8 cellular contexts compared by ENCODE assay signal in the genomic region with DNA sequence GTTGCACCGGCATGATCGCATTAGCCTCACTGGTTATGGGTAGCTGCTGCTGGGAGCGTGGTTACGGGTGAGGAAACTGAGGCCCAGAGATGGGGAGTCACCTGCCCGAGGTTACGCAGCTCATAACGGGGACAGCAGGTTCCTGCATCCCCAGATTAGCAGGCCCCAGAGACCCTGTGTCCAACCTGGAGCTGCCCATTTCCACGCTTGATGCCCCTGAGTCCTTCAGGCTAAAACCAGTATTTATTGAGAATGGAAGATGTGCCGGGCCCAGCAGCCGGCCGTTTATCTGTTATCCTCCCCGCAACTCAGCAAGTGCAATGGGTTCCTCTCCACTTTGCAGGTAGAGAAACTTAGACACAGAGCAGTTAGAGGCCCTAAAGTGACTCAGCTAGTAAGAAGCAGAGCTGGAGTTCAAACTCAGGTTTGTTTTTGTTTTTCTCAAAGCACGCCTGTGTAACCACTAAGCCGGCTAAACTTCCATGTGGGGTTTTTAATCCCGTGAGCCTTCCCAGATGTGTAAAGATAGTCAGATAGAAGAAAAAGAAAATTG. TPM values are rescaled to one million over a fixed set of nuclear protein-coding genes. Genes with fewer than 3 reads are reported as not detected.
DNase-seq lines count a peak whose midpoint lies in the region; ATAC-seq lines count a peak whose summit lies in the region.

No MANE protein-coding gene starts in this region.

- peak; percentile 54 for DNase-seq in DMS53 (lab: John Stamatoyannopoulos, UW)
- no peak for DNase-seq in DMS53 treated with DMSO at 0.1 percent for 48 hours (lab: John Stamatoyannopoulos, UW; ENCODE audit: unreplicated experiment)
- DNase-seq in Kasumi-1 (lab: John Stamatoyannopoulos, UW) = peak; percentile 5 to 32
- DNase-seq in adipocyte (ENCODE audit: low read depth) = peak; percentile 73
- DNase-seq in DMS153 (lab: John Stamatoyannopoulos, UW) = no peak

- H3K9me3 ChIP-seq in adipocyte (ENCODE audit: control insufficient read depth, low read length) = no peaks in the 10 kb centered on the region
- no peaks in the 10 kb centered on the region for H3K9me3 ChIP-seq in skeletal muscle satellite cell (replicated peaks; ENCODE audit: low read length)

- H3K4me1 ChIP-seq in adipocyte (ENCODE audit: control insufficient read depth, insufficient read depth, low read length) (peaks cover 32% of the 10 kb centered on the region), skeletal muscle satellite cell (ENCODE audit: control insufficient read depth, insufficient read depth, low read length) (peaks cover 16% of the 10 kb centered on the region)

- H3K36me3 ChIP-seq in adipocyte (ENCODE audit: control insufficient read depth, insufficient read depth, low read length, severe bottlenecking) (no peaks in the 10 kb centered on the region), skeletal muscle satellite cell (ENCODE audit: insufficient read depth, low read length) (no peaks in the 10 kb centered on the region)

- peak overlapping the region; percentile 100 for H3K9ac ChIP-seq in adipocyte (ENCODE audit: low read length)
- peak overlapping the region; percentile 99 for H3K9ac ChIP-seq in skeletal muscle satellite cell (ENCODE audit: low read depth, low read length)

- H3K27me3 ChIP-seq in adipocyte (replicated peaks; ENCODE audit: control insufficient read depth, insufficient read depth, low read length) (no peaks in the 10 kb centered on the region), skeletal muscle satellite cell (ENCODE audit: control insufficient read depth, insufficient read depth, low read length) (peaks cover 21% of the 10 kb centered on the region)

- H3K4me2 ChIP-seq in skeletal muscle satellite cell (ENCODE audit: low read length) = peak overlapping the region; percentile 90

- H3K4me3 ChIP-seq in adipocyte (ENCODE audit: low read length) (peak overlapping the region; percentile 96), iPS-11a (ENCODE audit: low read depth, low read length) (peak overlapping the region; percentile 98), skeletal muscle satellite cell (ENCODE audit: low read length) (peak overlapping the region; percentile 87)

- ATAC-seq in GM21619 (IDR thresholded peaks at IDR 0.05; ENCODE audit: unreplicated experiment) = peak; percentile 11

RNA-seq across cellular contexts. Expression of gene PFDN4, which starts 0.7 kb away (rescaled TPM):
- total RNA-seq in skeletal muscle satellite cell (2012; rRNA removed) = 84.7 and 135 TPM in 2 replicates

RNA-seq across cellular contexts. Expression of gene CYP24A1, which starts 34.8 kb away (rescaled TPM):
- total RNA-seq in skeletal muscle satellite cell (2012; rRNA removed) = not detected in 2 replicates

Comparison
In these comparisons a context has a peak if more than half of its experiments do, and no peak if none do; other contexts are left out.
1. DNase-seq: peak in DMS53 (single experiment), Kasumi-1 (2 of 2) and adipocyte (single experiment); none in DMS53 treated with DMSO at 0.1 percent for 48 hours (single experiment) and DMS153 (single experiment).
2. Peak in every context shown above with its lines, with median percentiles within 50 percentile points of each other: H3K4me3 ChIP-seq.